ENCODE assay signal across 8 cellular contexts in genomic region chr16:66320774-66321173, GRCh38. TPM values are rescaled to one million over a fixed set of nuclear protein-coding genes. Genes with fewer than 3 reads are reported as not detected.
"Had no signal": no experiment of that assay in that cellular context is flagged by ENCODE, and none has a peak within 500 bp of the region (broad histone marks: within the 10 kb centered on the region; RNA-seq: fewer than 3 reads in every experiment).

No MANE protein-coding gene starts in this region.

- H3K4me3 ChIP-seq: GM12878 had no signal

- ATAC-seq: GM12878 had no signal

- FAIRE-seq: G401.6, GM12878, GM12891, GM12892, GM18507, GM19239 had no signal

- DNase-seq: GDM1, GF-D8 had no signal

RNA-seq across cellular contexts. Expression of gene CDH5, which starts 45.7 kb away (rescaled TPM):
- total RNA-seq: GM12878 had no signal
- polyA plus RNA-seq: GM12878 had no signal
